In genomic region chr1:117121589-117122296, GRCh38 we compare ENCODE assay signal across 8 cellular contexts. TPM values are rescaled to one million over a fixed set of nuclear protein-coding genes. Genes with fewer than 3 reads are reported as not detected.
A peak's percentile ranks its signal among the peaks of the same experiment; 100 is the strongest.
DNase-seq lines count a peak whose midpoint lies in the region; ATAC-seq and TF ChIP-seq lines count a peak whose summit lies in the region.

TSS of gene TRIM45 (minus strand) at chr1:117121749. CDS start at chr1:117121201, 548 bp downstream.

- H3K9ac ChIP-seq in HUES64 (ENCODE audit: low read depth, low read length), result peak within 1 kb of the TSS; percentile 89
- peak within 1 kb of the TSS; percentile 78 to 87 for H3K9ac ChIP-seq in mucosa of rectum (ENCODE audit: low read depth in 1 of 2, low read length in 2 of 2)

- H3K27me3 ChIP-seq in HUES64 (ENCODE audit: insufficient read depth, low read length), result no peaks in the 10 kb centered on the region
- peaks cover 3 to 5% of the 10 kb centered on the region in 2 donors for H3K27me3 ChIP-seq in mucosa of rectum (ENCODE audit: control insufficient read depth in 2 of 2, insufficient read depth in 2 of 2, low read length in 2 of 2)

- H3K4me1 ChIP-seq in HUES64 (ENCODE audit: insufficient read depth, low read length), result peaks cover 6% of the 10 kb centered on the region; the same call in 1 of the 2 replicates
- peaks cover 8 to 14% of the 10 kb centered on the region in 2 donors for H3K4me1 ChIP-seq in mucosa of rectum (ENCODE audit: control insufficient read depth in 2 of 2, insufficient read depth in 2 of 2, low read length in 2 of 2)

- under 1% methylated on average over 70 of the region's 70 CpGs for WGBS in HUES64

- TF ChIP-seq POLR2A in erythroblast (IDR thresholded peaks at IDR 0.05; ENCODE audit: low read length), result peak; percentile 43

- H3K4me3 ChIP-seq in HUES64 (ENCODE audit: low read length) (peak within 1 kb of the TSS; percentile 84), mucosa of rectum (ENCODE audit: low read length in 2 of 2) (peak within 1 kb of the TSS; percentile 90 to 97)

- peaks cover 17% of the 10 kb centered on the region for H3K36me3 ChIP-seq in HUES64 (ENCODE audit: insufficient read depth, low read length)
- H3K36me3 ChIP-seq in mucosa of rectum (ENCODE audit: control insufficient read depth in 2 of 2, insufficient read depth in 2 of 2, low read length in 2 of 2), result no peaks in the 10 kb centered on the region

- H3K27ac ChIP-seq in HUES64 (ENCODE audit: low read depth, low read length) (peak within 1 kb of the TSS; percentile 92), mucosa of rectum (ENCODE audit: low read depth in 2 of 2, low read length in 2 of 2) (peak within 1 kb of the TSS; percentile 86 to 87)

- ATAC-seq in GM21515 (IDR thresholded peaks at IDR 0.05; ENCODE audit: unreplicated experiment), result peak; percentile 93

- H3K9me3 ChIP-seq in HUES64 (ENCODE audit: insufficient read depth, low read depth, low read length) (no peaks in the 10 kb centered on the region), mucosa of rectum (ENCODE audit: control insufficient read depth in 2 of 2, low read length in 2 of 2) (no peaks in the 10 kb centered on the region)

- DNase-seq in DMS 273 treated with DMSO at 0.1 percent for 48 hours (lab: John Stamatoyannopoulos, UW), result peak; percentile 94
- peak; percentile 95 for DNase-seq in OCI-M1 (lab: John Stamatoyannopoulos, UW)
- DNase-seq in activated T-cell treated with anti-CD3 and anti-CD28 coated beads, Interleukin-2, amount 50 U/mL, for 1 hour, result peak; percentile 85
- DNase-seq in erythroblast (lab: John Stamatoyannopoulos, UW), result peak; percentile 95 to 96
- peak; percentile 64 to 65 for DNase-seq in stimulated activated CD8-positive, alpha-beta memory T cell treated with anti-CD3 and anti-CD28 coated beads, Interleukin-4, amount 100 ng/mL, for 4 hours (ENCODE audit: low read depth in 2 of 2, low spot score in 1 of 2)

RNA-seq across cellular contexts. Expression of gene TRIM45, which starts in this region (rescaled TPM):
- polyA plus RNA-seq in HUES64 (2013, experiment 1 of 2), result 7.9 TPM
- polyA plus RNA-seq in HUES64 (2013, experiment 2 of 2), result 8.4 TPM

Comparison
In these comparisons a context has a peak if more than half of its experiments do, and no peak if none do; other contexts are left out.
1. Peak in every context shown above with its lines: DNase-seq, ATAC-seq, H3K4me3 ChIP-seq and H3K27ac ChIP-seq.